1 cellular context compared by ENCODE assay signal in genomic region chr2:20728114-20728758, GRCh38.
TF ChIP-seq lines count a peak whose summit lies in the region.

No MANE protein-coding gene starts in this region.

TF ChIP-seq in HepG2, 621 proteins besides CTCF, POLR2A, EP300 and RAD21 (continued from another document and continues in another):
- no peak for TF ChIP-seq NFAT5 (CRISPR knock-in tag; IDR thresholded peaks at IDR 0.05)
- no peak for TF ChIP-seq HCFC1 (IDR thresholded peaks at IDR 0.05; ENCODE audit: low read depth, low read length)
- no peak for TF ChIP-seq ZNF577 (CRISPR knock-in tag; IDR thresholded peaks at IDR 0.05; ENCODE audit: borderline replicate concordance, low read depth)
- peak; percentile 88 for TF ChIP-seq ZNF205 (CRISPR knock-in tag; IDR thresholded peaks at IDR 0.05)
- peak; percentile 57; the same call in 1 of the 2 replicates for TF ChIP-seq BORCS8-MEF2B (CRISPR knock-in tag; IDR thresholded peaks at IDR 0.05)
- TF ChIP-seq MAX (IDR thresholded peaks at IDR 0.05) = peak; percentile 56
- TF ChIP-seq ZNF530 (CRISPR knock-in tag; IDR thresholded peaks at IDR 0.05; ENCODE audit: low read depth) = no peak
- peak; percentile 41; the same call in 1 of the 2 replicates for TF ChIP-seq TCF7 (IDR thresholded peaks at IDR 0.05; ENCODE audit: low read depth)
- peak; percentile 80; the same call in 1 of the 2 replicates for TF ChIP-seq ARHGAP35 (CRISPR knock-in tag; IDR thresholded peaks at IDR 0.05; ENCODE audit: borderline replicate concordance)
- peak; percentile 72; the same call in 1 of the 2 replicates for TF ChIP-seq ZKSCAN8 (CRISPR knock-in tag; IDR thresholded peaks at IDR 0.05; ENCODE audit: borderline replicate concordance)
- TF ChIP-seq HES4 (CRISPR knock-in tag; IDR thresholded peaks at IDR 0.05; ENCODE audit: borderline replicate concordance) = peak; percentile 72; the same call in 1 of the 2 replicates
- TF ChIP-seq KDM5B (CRISPR knock-in tag; IDR thresholded peaks at IDR 0.05; ENCODE audit: borderline replicate concordance) = 0 out of 2 replicates have a peak, but pooled peaks have one; percentile 19
- peak; percentile 94; the same call in 1 of the 2 replicates for TF ChIP-seq SSRP1 (CRISPR knock-in tag; IDR thresholded peaks at IDR 0.05)
- TF ChIP-seq ZMAT3 (CRISPR knock-in tag; conservative IDR thresholded peaks at IDR 0.05) = peak; percentile 64; the same call in 1 of the 2 replicates
- no peak for TF ChIP-seq POLR2AphosphoS2 (IDR thresholded peaks at IDR 0.05; ENCODE audit: low read depth, low read length)
- TF ChIP-seq ZNF430 (CRISPR knock-in tag; IDR thresholded peaks at IDR 0.05) = peak; percentile 83; the same call in 1 of the 2 replicates
- peak; percentile 92 for TF ChIP-seq HMG20B (CRISPR knock-in tag; conservative IDR thresholded peaks at IDR 0.05)
- TF ChIP-seq ZNF431 (CRISPR knock-in tag; IDR thresholded peaks at IDR 0.05; ENCODE audit: borderline replicate concordance, low read depth) = 0 out of 2 replicates have a peak, but pooled peaks have one; percentile 36
- 0 out of 2 replicates have a peak, but pooled peaks have one; percentile 16 for TF ChIP-seq RFX1 (IDR thresholded peaks at IDR 0.05)
- peak; percentile 78; the same call in 1 of the 2 replicates for TF ChIP-seq GTF3A (CRISPR knock-in tag; conservative IDR thresholded peaks at IDR 0.05)
- TF ChIP-seq ZNF7 (CRISPR knock-in tag; IDR thresholded peaks at IDR 0.05) = no peak
- TF ChIP-seq PRDM15 (CRISPR knock-in tag; IDR thresholded peaks at IDR 0.05) = no peak
- no peak for TF ChIP-seq ZNF143 (CRISPR knock-in tag; IDR thresholded peaks at IDR 0.05)
- TF ChIP-seq ZSCAN31 (CRISPR knock-in tag; IDR thresholded peaks at IDR 0.05; ENCODE audit: low read depth) = 0 out of 2 replicates have a peak, but pooled peaks have one; percentile 3
- TF ChIP-seq ZBTB43 (CRISPR knock-in tag; conservative IDR thresholded peaks at IDR 0.05) = no peak
- TF ChIP-seq NONO (IDR thresholded peaks at IDR 0.05) = no peak
- TF ChIP-seq NONO (CRISPR knock-in tag; conservative IDR thresholded peaks at IDR 0.05) = peak; percentile 63; the same call in 1 of the 2 replicates
- peak; percentile 58 for TF ChIP-seq ZNF770 (CRISPR knock-in tag; IDR thresholded peaks at IDR 0.05)
- TF ChIP-seq ZMYM4 (CRISPR knock-in tag; IDR thresholded peaks at IDR 0.05) = peak; percentile 96
- TF ChIP-seq NR2F1 (CRISPR knock-in tag; IDR thresholded peaks at IDR 0.05) = peak; percentile 99
- no peak for TF ChIP-seq ZNF83 (CRISPR knock-in tag; IDR thresholded peaks at IDR 0.05; ENCODE audit: borderline replicate concordance)
- TF ChIP-seq, protein P1, sequence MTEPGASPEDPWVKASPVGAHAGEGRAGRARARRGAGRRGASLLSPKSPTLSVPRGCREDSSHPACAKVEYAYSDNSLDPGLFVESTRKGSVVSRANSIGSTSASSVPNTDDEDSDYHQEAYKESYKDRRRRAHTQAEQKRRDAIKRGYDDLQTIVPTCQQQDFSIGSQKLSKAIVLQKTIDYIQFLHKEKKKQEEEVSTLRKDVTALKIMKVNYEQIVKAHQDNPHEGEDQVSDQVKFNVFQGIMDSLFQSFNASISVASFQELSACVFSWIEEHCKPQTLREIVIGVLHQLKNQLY (CRISPR knock-in tag; IDR thresholded peaks at IDR 0.05) = peak; percentile 82
- TF ChIP-seq HHEX (CRISPR knock-in tag; IDR thresholded peaks at IDR 0.05) = peak; percentile 64
- no peak for TF ChIP-seq MNT (IDR thresholded peaks at IDR 0.05)
- peak; percentile 53; the same call in 1 of the 2 replicates for TF ChIP-seq NAIF1 (CRISPR knock-in tag; IDR thresholded peaks at IDR 0.05; ENCODE audit: borderline replicate concordance)
- peak; percentile 88; the same call in 1 of the 2 replicates for TF ChIP-seq SP140L (CRISPR knock-in tag; IDR thresholded peaks at IDR 0.05; ENCODE audit: borderline replicate concordance)
- TF ChIP-seq ATRX (CRISPR knock-in tag; IDR thresholded peaks at IDR 0.05; ENCODE audit: borderline replicate concordance) = no peak
- TF ChIP-seq, protein P2, sequence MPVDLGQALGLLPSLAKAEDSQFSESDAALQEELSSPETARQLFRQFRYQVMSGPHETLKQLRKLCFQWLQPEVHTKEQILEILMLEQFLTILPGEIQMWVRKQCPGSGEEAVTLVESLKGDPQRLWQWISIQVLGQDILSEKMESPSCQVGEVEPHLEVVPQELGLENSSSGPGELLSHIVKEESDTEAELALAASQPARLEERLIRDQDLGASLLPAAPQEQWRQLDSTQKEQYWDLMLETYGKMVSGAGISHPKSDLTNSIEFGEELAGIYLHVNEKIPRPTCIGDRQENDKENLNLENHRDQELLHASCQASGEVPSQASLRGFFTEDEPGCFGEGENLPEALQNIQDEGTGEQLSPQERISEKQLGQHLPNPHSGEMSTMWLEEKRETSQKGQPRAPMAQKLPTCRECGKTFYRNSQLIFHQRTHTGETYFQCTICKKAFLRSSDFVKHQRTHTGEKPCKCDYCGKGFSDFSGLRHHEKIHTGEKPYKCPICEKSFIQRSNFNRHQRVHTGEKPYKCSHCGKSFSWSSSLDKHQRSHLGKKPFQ (CRISPR knock-in tag; IDR thresholded peaks at IDR 0.05; ENCODE audit: insufficient replicate concordance) = peak; percentile 28
- peak; percentile 97 for TF ChIP-seq SALL1 (CRISPR knock-in tag; IDR thresholded peaks at IDR 0.05)
- peak; percentile 73 for TF ChIP-seq ASH2L (IDR thresholded peaks at IDR 0.05; ENCODE audit: insufficient read length, low read depth, low read length)
